ENCODE assay signal across 11 cellular contexts in genomic region chr10:132685921-132686680, GRCh38.
DNase-seq lines count a peak whose midpoint lies in the region; ATAC-seq, FAIRE-seq and TF ChIP-seq lines count a peak whose summit lies in the region.
"Had no signal": no experiment of that assay in that cellular context is flagged by ENCODE, and none has a peak within 500 bp of the region (broad histone marks: within the 10 kb centered on the region; RNA-seq: fewer than 3 reads in every experiment).

No MANE protein-coding gene starts in this region.

- POLR2A ChIA-PET in K562 (lab: Yijun Ruan, JAX): interaction anchor here (1.0 to 1.5 kb wide), 2 partner anchors 10 to 19 kb away, joined by 4 read pairs; no protein-coding TSS in a partner anchor

- no peak for ATAC-seq in K562
- no peak for ATAC-seq in right lobe of liver
- ATAC-seq in GM18519 (IDR thresholded peaks at IDR 0.05; ENCODE audit: low FRiP score, unreplicated experiment): no peak

- WGBS in K562 (ENCODE audit: insufficient coverage, low coverage, missing lambda C conversion rate): 91% methylated on average over 20 of the region's 25 CpGs
- 93% methylated on average over 9 of the region's 25 CpGs for WGBS in right lobe of liver (ENCODE audit: insufficient coverage, low coverage, low lambda C conversion rate, missing lambda C conversion rate)
- WGBS in stomach, 5 donors: 77 to 86% (median 79%) methylated on average over 21 to 25 of the region's 25 CpGs

- DNase-seq in HFFc6 (no peak), K562 (ENCODE audit: extremely low read depth in 1 of 4, low spot score in 3 of 4) (no peak), right lobe of liver (peak; percentile 6 to 51 (median 39)), stomach (no peak), GOT3 (lab: John Stamatoyannopoulos, UW) (no peak)
- no peak for DNase-seq in activated T-helper 1 cell treated with anti-CD3 and anti-CD28 coated beads, Interleukin-12 subunit alpha, Interleukin-12 subunit beta, Interleukin-2, Interleukin-4 antibody, amounts not matched to agents 30 ng/mL and 10 ng/mL and 1 ng/mL, durations not matched to agents 14 hours and 24 hours and 36 hours (ENCODE audit: low spot score)
- DNase-seq: mesendoderm; stimulated activated CD8-positive, alpha-beta memory T cell treated with anti-CD3 and anti-CD28 coated beads, Interleukin-4, amount 100 ng/mL, for 48 hours had no signal

- TF ChIP-seq EP300 in K562 (IDR thresholded peaks at IDR 0.05; ENCODE audit: low read length) (no peak), stomach (IDR thresholded peaks at IDR 0.05) (no peak)

- H3K27ac ChIP-seq in K562 (ENCODE audit: extremely low read depth, low read depth, low read length) (peak overlapping the region; percentile 89), right lobe of liver (no peak overlapping the region), stomach (peak overlapping the region; percentile 75 to 89 (median 83))
- H3K27ac ChIP-seq: parathyroid adenoma had no signal

- in situ Hi-C loops in K562 (cut with MboI): no loop called here

- TF ChIP-seq RAD21 in K562 (CRISPR knock-in tag; conservative IDR thresholded peaks at IDR 0.05 in 1 of 2, IDR thresholded peaks at IDR 0.05 in 1 of 2): no peak

- H3K9me3 ChIP-seq in K562 (replicated peaks; ENCODE audit: control insufficient read depth, insufficient read depth, low read depth, low read length): no peaks in the 10 kb centered on the region; the same call in 1 of the 2 replicates
- H3K9me3 ChIP-seq in right lobe of liver: no peaks in the 10 kb centered on the region
- H3K9me3 ChIP-seq in stomach: no peaks in the 10 kb centered on the region

- no peaks in the 10 kb centered on the region for H3K36me3 ChIP-seq in K562 (ENCODE audit: control insufficient read depth, insufficient read depth, low read length)
- no peaks in the 10 kb centered on the region for H3K36me3 ChIP-seq in right lobe of liver
- H3K36me3 ChIP-seq in stomach: peaks cover 4 to 18% (median 11%) of the 10 kb centered on the region in 4 donors

- no TSS peak for BruUV-seq in K562 (replicated peaks; lab: Mats Ljungman, UMichigan)

- H3K9me1 ChIP-seq in K562 (ENCODE audit: control insufficient read depth, insufficient read depth, low read length): no peaks in the 10 kb centered on the region

- H3K36me3 Mint-ChIP-seq in HFFc6 (ENCODE audit: low read depth): peaks cover 29% of the 10 kb centered on the region
- H3K36me3 Mint-ChIP-seq in activated T-helper 1 cell treated with anti-CD3 and anti-CD28 coated beads, Interleukin-12 subunit alpha, Interleukin-12 subunit beta, Interleukin-2, Interleukin-4 antibody, amounts not matched to agents 30 ng/mL and 10 ng/mL and 1 ng/mL, durations not matched to agents 14 hours and 24 hours and 36 hours (ENCODE audit: low read depth): peaks cover 5% of the 10 kb centered on the region

- H3K27me3 Mint-ChIP-seq in HFFc6 (ENCODE audit: insufficient read depth): peaks cover 2% of the 10 kb centered on the region; the same call in 1 of the 2 replicates
- H3K27me3 Mint-ChIP-seq in activated T-helper 1 cell treated with anti-CD3 and anti-CD28 coated beads, Interleukin-12 subunit alpha, Interleukin-12 subunit beta, Interleukin-2, Interleukin-4 antibody, amounts not matched to agents 30 ng/mL and 10 ng/mL and 1 ng/mL, durations not matched to agents 14 hours and 24 hours and 36 hours (ENCODE audit: insufficient read depth): no peaks in the 10 kb centered on the region

- H3K9me3 Mint-ChIP-seq in HFFc6: no peaks in the 10 kb centered on the region
- H3K9me3 Mint-ChIP-seq in activated T-helper 1 cell treated with anti-CD3 and anti-CD28 coated beads, Interleukin-12 subunit alpha, Interleukin-12 subunit beta, Interleukin-2, Interleukin-4 antibody, amounts not matched to agents 30 ng/mL and 10 ng/mL and 1 ng/mL, durations not matched to agents 14 hours and 24 hours and 36 hours: no peaks in the 10 kb centered on the region

- H3K9ac ChIP-seq in K562 (ENCODE audit: insufficient read depth in 1 of 2, low read depth in 2 of 2, low read length in 2 of 2): peak overlapping the region; percentile 55 to 81; a peak in 3 of 4 replicates
- H3K9ac ChIP-seq: parathyroid adenoma had no signal

- peak overlapping the region; percentile 66; the same call in 1 of the 2 replicates for H3K4me2 ChIP-seq in K562 (ENCODE audit: insufficient read depth, low read length)

- peaks cover 21% of the 10 kb centered on the region for H3K4me1 Mint-ChIP-seq in HFFc6 (ENCODE audit: low read depth)
- peaks cover 10% of the 10 kb centered on the region for H3K4me1 Mint-ChIP-seq in activated T-helper 1 cell treated with anti-CD3 and anti-CD28 coated beads, Interleukin-12 subunit alpha, Interleukin-12 subunit beta, Interleukin-2, Interleukin-4 antibody, amounts not matched to agents 30 ng/mL and 10 ng/mL and 1 ng/mL, durations not matched to agents 14 hours and 24 hours and 36 hours (ENCODE audit: low read depth)

- intact Hi-C loops in K562 (cut with micrococcal nuclease) (no loop called here), right lobe of liver (cut with DNase I) (no loop called here), stomach (cut with DNase I; ENCODE audit: low total_unique reads) (no loop called here)
- intact Hi-C loops in activated T-helper 1 cell treated with anti-CD3 and anti-CD28 coated beads, Interleukin-12 subunit alpha, Interleukin-12 subunit beta, Interleukin-2, Interleukin-4 antibody, amounts not matched to agents 30 ng/mL and 10 ng/mL and 1 ng/mL, durations not matched to agents 14 hours and 24 hours and 36 hours (cut with micrococcal nuclease): no loop called here

- TF ChIP-seq POLR2A in K562 (conservative IDR thresholded peaks at IDR 0.05) (no peak), right lobe of liver (IDR thresholded peaks at IDR 0.05) (no peak), stomach (IDR thresholded peaks at IDR 0.05) (no peak)

- peaks cover 3% of the 10 kb centered on the region; the same call in 1 of the 3 replicates for H3K79me2 ChIP-seq in K562 (ENCODE audit: control insufficient read depth, insufficient read depth, low read length)

- FAIRE-seq in K562 (lab: Jason Lieb, UNC): no peak
- FAIRE-seq: GM12878 had no signal

- CTCF ChIA-PET in K562 (lab: Yijun Ruan, JAX; ENCODE audit: low intra/inter-chr PET ratio): no interaction called here

- H3K27me3 ChIP-seq in K562 (ENCODE audit: control insufficient read depth in 2 of 2, insufficient read depth in 2 of 2, low read length in 2 of 2) (no peaks in the 10 kb centered on the region), right lobe of liver (no peaks in the 10 kb centered on the region), stomach (no peaks in the 10 kb centered on the region)

- no peak overlapping the region; the same call in 1 of the 2 replicates for H3K4me3 Mint-ChIP-seq in HFFc6
- no peak overlapping the region for H3K4me3 Mint-ChIP-seq in activated T-helper 1 cell treated with anti-CD3 and anti-CD28 coated beads, Interleukin-12 subunit alpha, Interleukin-12 subunit beta, Interleukin-2, Interleukin-4 antibody, amounts not matched to agents 30 ng/mL and 10 ng/mL and 1 ng/mL, durations not matched to agents 14 hours and 24 hours and 36 hours

- H3K4me1 ChIP-seq in K562 (replicated peaks in 1 of 2; ENCODE audit: control insufficient read depth in 2 of 2, insufficient read depth in 2 of 2, low read length in 2 of 2): peaks cover 21 to 27% of the 10 kb centered on the region in 2 experiments
- no peaks in the 10 kb centered on the region for H3K4me1 ChIP-seq in right lobe of liver
- peaks cover 10 to 45% (median 27%) of the 10 kb centered on the region in 4 donors for H3K4me1 ChIP-seq in stomach
- H3K4me1 ChIP-seq: parathyroid adenoma had no signal

- TF ChIP-seq CTCF in HFFc6 (IDR thresholded peaks at IDR 0.05) (no peak), K562 (IDR thresholded peaks at IDR 0.05 in 2 of 3, conservative IDR thresholded peaks at IDR 0.05 in 1 of 3; ENCODE audit: insufficient read depth in 2 of 3, low read depth in 1 of 3, low read length in 3 of 3) (no peak), right lobe of liver (IDR thresholded peaks at IDR 0.05) (no peak), stomach (IDR thresholded peaks at IDR 0.05) (peak in 1 of 7 experiments; percentile 0)

- H3K27ac Mint-ChIP-seq in HFFc6: peak overlapping the region; percentile 77; the same call in 1 of the 2 replicates
- no peak overlapping the region for H3K27ac Mint-ChIP-seq in activated T-helper 1 cell treated with anti-CD3 and anti-CD28 coated beads, Interleukin-12 subunit alpha, Interleukin-12 subunit beta, Interleukin-2, Interleukin-4 antibody, amounts not matched to agents 30 ng/mL and 10 ng/mL and 1 ng/mL, durations not matched to agents 14 hours and 24 hours and 36 hours

- 0 out of 2 replicates have a peak overlapping the region, but pooled peaks have one; percentile 79 for H2AFZ ChIP-seq in K562 (ENCODE audit: low read depth, low read length)
- H2AFZ ChIP-seq: parathyroid adenoma had no signal

- no peaks in the 10 kb centered on the region for H4K20me1 ChIP-seq in K562 (replicated peaks; ENCODE audit: control insufficient read depth, insufficient read depth, low read length)

- H3K4me3 ChIP-seq in K562 (no peak overlapping the region), right lobe of liver (no peak overlapping the region), stomach (no peak overlapping the region)
- H3K4me3 ChIP-seq: GM12878 had no signal

TF ChIP-seq in K562, 482 proteins besides CTCF, POLR2A, EP300 and RAD21 (continues in another document):
- TF ChIP-seq MCM3 (IDR thresholded peaks at IDR 0.05) (no peak), ZNF785 (CRISPR knock-in tag; IDR thresholded peaks at IDR 0.05) (no peak), TARDBP (IDR thresholded peaks at IDR 0.05) (no peak), FOXA3 (CRISPR knock-in tag; conservative IDR thresholded peaks at IDR 0.05 in 1 of 2, IDR thresholded peaks at IDR 0.05 in 1 of 2) (no peak), FOXP1 (CRISPR knock-in tag; IDR thresholded peaks at IDR 0.05) (no peak)

Comparison
In these comparisons a context has a peak if more than half of its experiments do, and no peak if none do; other contexts are left out.
1. DNase-seq: peak in right lobe of liver (3 of 3); none in HFFc6 (single experiment), K562 (0 of 4), stomach (single experiment), GOT3 (single experiment) and activated T-helper 1 cell treated with anti-CD3 and anti-CD28 coated beads, Interleukin-12 subunit alpha, Interleukin-12 subunit beta, Interleukin-2, Interleukin-4 antibody, amounts not matched to agents 30 ng/mL and 10 ng/mL and 1 ng/mL, durations not matched to agents 14 hours and 24 hours and 36 hours (single experiment).
2. H3K27ac ChIP-seq: peak in K562 (single experiment) and stomach (5 of 5); none in right lobe of liver (0 of 3).